7 cellular contexts compared by ENCODE assay signal in the genomic region with DNA sequence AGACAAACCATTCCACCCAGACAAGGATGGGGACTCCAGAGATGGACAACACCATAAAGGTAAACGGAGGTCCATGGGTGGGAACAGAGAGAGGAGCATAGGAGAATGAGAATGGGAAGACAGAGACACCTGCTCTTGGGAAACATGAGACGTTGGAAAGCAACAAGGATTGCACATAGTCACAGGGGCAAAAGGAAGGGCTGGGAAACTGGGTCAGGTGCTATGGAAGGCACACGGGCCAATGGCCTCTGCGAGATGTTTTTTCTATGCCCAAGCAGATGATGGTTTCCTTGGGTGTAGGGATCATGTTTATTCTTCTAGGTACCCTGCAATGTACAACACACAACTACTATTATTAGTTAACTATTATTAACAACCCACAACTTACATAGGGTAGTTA.
"Had no signal": no experiment of that assay in that cellular context is flagged by ENCODE, and none has a peak within 500 bp of the region (broad histone marks: within the 10 kb centered on the region; RNA-seq: fewer than 3 reads in every experiment).

No MANE protein-coding gene starts in this region.

- H3K4me3 ChIP-seq: K562 had no signal

- H3K27ac Mint-ChIP-seq: IgD-negative memory B cell had no signal

- DNase-seq: IMR-90, KBM-7, KG1 had no signal

- H3K27ac ChIP-seq: HL-60 had no signal

- ATAC-seq: HepG2, K562 had no signal
